ENCODE assay signal across 8 cellular contexts in genomic region chr2:45610281-45611019, GRCh38. TPM values are rescaled to one million over a fixed set of nuclear protein-coding genes. Genes with fewer than 3 reads are reported as not detected.
DNase-seq lines count a peak whose midpoint lies in the region; ATAC-seq and TF ChIP-seq lines count a peak whose summit lies in the region.

No MANE protein-coding gene starts in this region.

- peak overlapping the region; percentile 78 for H3K4me3 ChIP-seq in RWPE2 (ENCODE audit: severe bottlenecking)
- peak overlapping the region; percentile 76 to 94 for H3K4me3 ChIP-seq in neutrophil (ENCODE audit: low read depth in 1 of 2, low read length in 1 of 2)
- peak overlapping the region; percentile 69 for H3K4me3 ChIP-seq in tibial artery

- peak; percentile 79 for DNase-seq in Daoy (ENCODE audit: low read depth)
- DNase-seq in GOT3 (lab: John Stamatoyannopoulos, UW) = peak; percentile 26
- DNase-seq in RWPE2 (ENCODE audit: low spot score) = no peak
- peak; percentile 4 for DNase-seq in activated gamma-delta T cell treated with anti-CD3 and anti-CD28 coated beads, Interleukin-2, amount 50 U/mL, for 16 hours (ENCODE audit: low read depth)
- peak; percentile 19 for DNase-seq in germinal center (ENCODE audit: low spot score)
- peak; percentile 62 to 69 for DNase-seq in tibial artery

- intact Hi-C loops in tibial artery (cut with DNase I; ENCODE audit: low total_unique reads) = no loop called here

- H3K36me3 ChIP-seq in KOPT-K1 (ENCODE audit: insufficient read depth, low read length) (no peaks in the 10 kb centered on the region), RWPE2 (ENCODE audit: low read depth) (peaks cover under 1% of the 10 kb centered on the region; the same call in 1 of the 2 replicates), neutrophil (no peaks in the 10 kb centered on the region), tibial artery (no peaks in the 10 kb centered on the region)

- H3K27me3 ChIP-seq in RWPE2 (ENCODE audit: insufficient read depth, poor library complexity, severe bottlenecking) (no peaks in the 10 kb centered on the region), neutrophil (no peaks in the 10 kb centered on the region), tibial artery (no peaks in the 10 kb centered on the region)

- H3K27ac ChIP-seq in KOPT-K1 (ENCODE audit: low read depth, low read length, poor library complexity, severe bottlenecking) (peak overlapping the region; percentile 79), RWPE2 (ENCODE audit: poor library complexity, severe bottlenecking) (peak overlapping the region; percentile 92), neutrophil (peak overlapping the region; percentile 77), tibial artery (peak overlapping the region; percentile 80 to 82)

- TF ChIP-seq CTCF in RWPE2 (IDR thresholded peaks at IDR 0.05; ENCODE audit: poor library complexity, severe bottlenecking) = peak; percentile 65
- TF ChIP-seq CTCF in neutrophil (IDR thresholded peaks at IDR 0.05) = peak; percentile 26
- TF ChIP-seq CTCF in tibial artery (IDR thresholded peaks at IDR 0.05) = peak in 1 of 2 experiments; percentile 26

- H3K9me3 ChIP-seq in KOPT-K1 (ENCODE audit: insufficient read depth, low read length, poor library complexity, severe bottlenecking) (no peaks in the 10 kb centered on the region), RWPE2 (ENCODE audit: severe bottlenecking) (no peaks in the 10 kb centered on the region), neutrophil (no peaks in the 10 kb centered on the region), tibial artery (no peaks in the 10 kb centered on the region)

- ATAC-seq in RWPE2 (ENCODE audit: low read depth) = peak; percentile 53

- H3K4me1 ChIP-seq in RWPE2 (ENCODE audit: insufficient read depth, poor library complexity, severe bottlenecking) (peaks cover 25% of the 10 kb centered on the region), neutrophil (ENCODE audit: control insufficient read depth in 1 of 2, insufficient read depth in 1 of 2, low read depth in 1 of 2, low read length in 1 of 2) (peaks cover 13 to 18% of the 10 kb centered on the region in 2 experiments), tibial artery (peaks cover 0 to 23% (median 10%) of the 10 kb centered on the region in 4 donors)

RNA-seq across cellular contexts. Expression of gene SRBD1, which starts 0.6 kb away (rescaled TPM):
- total RNA-seq in Daoy (2014; rRNA removed; shearing (Covaris generic)) = 28.3 and 41.3 TPM in 2 replicates

RNA-seq across cellular contexts. Expression of gene PRKCE, which starts 41.0 kb away (rescaled TPM):
- 4.6 and 4.9 TPM in 2 replicates for total RNA-seq in Daoy (2014; rRNA removed; shearing (Covaris generic))
